Comparison of ENCODE assay signal across 10 cellular contexts in the genomic region with DNA sequence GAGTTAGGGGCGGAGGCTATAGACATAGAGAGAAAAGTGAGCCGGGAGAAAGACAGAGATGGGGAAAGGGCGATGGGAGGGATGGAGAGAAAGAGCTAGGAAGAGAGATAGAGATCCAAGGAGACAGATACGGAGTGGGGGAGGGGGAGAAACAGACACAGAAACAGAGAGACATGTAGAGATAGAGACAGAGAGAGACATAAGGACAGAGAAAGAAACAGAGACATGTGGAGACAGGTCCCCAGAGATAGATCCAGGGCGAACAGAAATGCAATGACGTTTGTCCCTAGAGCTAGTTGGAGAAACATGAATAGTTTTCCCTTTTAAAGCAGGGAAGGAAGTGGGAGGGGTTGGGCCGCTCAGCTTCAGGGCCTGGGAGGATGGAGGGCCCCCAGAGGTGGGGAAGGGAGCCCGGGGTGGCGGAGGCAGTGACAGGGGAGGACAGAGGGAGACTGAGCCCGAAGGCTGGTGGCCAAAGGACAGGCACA. TPM values are rescaled to one million over a fixed set of nuclear protein-coding genes. Genes with fewer than 3 reads are reported as not detected.
DNase-seq lines count a peak whose midpoint lies in the region; ATAC-seq, FAIRE-seq and TF ChIP-seq lines count a peak whose summit lies in the region.
"Had no signal": no experiment of that assay in that cellular context is flagged by ENCODE, and none has a peak within 500 bp of the region (broad histone marks: within the 10 kb centered on the region; RNA-seq: fewer than 3 reads in every experiment).

No MANE protein-coding gene starts in this region.

- H3K9ac ChIP-seq in mucosa of rectum (ENCODE audit: low read depth in 1 of 2, low read length in 2 of 2) = peak overlapping the region; percentile 16 to 47

- H3K27ac ChIP-seq in SJCRH30 (no peak overlapping the region), esophagus (ENCODE audit: low read depth in 2 of 2, low read length in 1 of 2) (peak overlapping the region; percentile 83 to 84), mucosa of rectum (ENCODE audit: low read depth in 2 of 2, low read length in 2 of 2) (peak overlapping the region; percentile 78 to 82), transverse colon (peak overlapping the region; percentile 83 to 92 (median 90))

- H3K27me3 ChIP-seq in SJCRH30 (no peaks in the 10 kb centered on the region), esophagus (ENCODE audit: control insufficient read depth in 1 of 2, insufficient read depth in 2 of 2, low read length in 2 of 2) (no peaks in the 10 kb centered on the region), mucosa of rectum (ENCODE audit: control insufficient read depth in 2 of 2, insufficient read depth in 2 of 2, low read length in 2 of 2) (no peaks in the 10 kb centered on the region), transverse colon (peaks cover 15% of the 10 kb centered on the region)

- DNase-seq in SJCRH30 (peak; percentile 34 to 49), transverse colon (no peak), GM12892 (ENCODE audit: insufficient read length) (no peak), NCI-H748 (lab: John Stamatoyannopoulos, UW; ENCODE audit: unreplicated experiment) (no peak)
- DNase-seq: stimulated activated naive CD8-positive, alpha-beta T cell treated with anti-CD3 and anti-CD28 coated beads, Interleukin-15, Interleukin-2, amounts not matched to agents 100 U/mL and 50 U/mL, for 24 hours had no signal

- TF ChIP-seq POLR2A in transverse colon (IDR thresholded peaks at IDR 0.05) = no peak
- no peak for TF ChIP-seq POLR2A in GM12892 (IDR thresholded peaks at IDR 0.05; ENCODE audit: low read depth, low read length)

- no peak for TF ChIP-seq EP300 in transverse colon (IDR thresholded peaks at IDR 0.05; ENCODE audit: low read depth)

- peaks cover 29% of the 10 kb centered on the region for H3K4me1 ChIP-seq in SJCRH30
- peaks cover 2 to 12% of the 10 kb centered on the region in 2 donors for H3K4me1 ChIP-seq in esophagus (ENCODE audit: control insufficient read depth in 2 of 2, insufficient read depth in 2 of 2, low read length in 1 of 2)
- H3K4me1 ChIP-seq in mucosa of rectum (ENCODE audit: control insufficient read depth in 2 of 2, insufficient read depth in 2 of 2, low read length in 2 of 2) = peaks cover 19 to 25% of the 10 kb centered on the region in 2 donors
- peaks cover 24 to 74% (median 37%) of the 10 kb centered on the region in 4 donors for H3K4me1 ChIP-seq in transverse colon

- H3K36me3 ChIP-seq in SJCRH30 (no peaks in the 10 kb centered on the region), esophagus (ENCODE audit: control insufficient read depth in 2 of 2, insufficient read depth in 2 of 2, low read length in 1 of 2) (no peaks in the 10 kb centered on the region), mucosa of rectum (ENCODE audit: control insufficient read depth in 2 of 2, insufficient read depth in 2 of 2, low read length in 2 of 2) (no peaks in the 10 kb centered on the region), transverse colon (no peaks in the 10 kb centered on the region)

- no peak for ATAC-seq in GM18907 (IDR thresholded peaks at IDR 0.05; ENCODE audit: unreplicated experiment)
- ATAC-seq: GM12878; stimulated activated naive CD8-positive, alpha-beta T cell treated with anti-CD3 and anti-CD28 coated beads, Interleukin-15, Interleukin-2, amounts not matched to agents 100 U/mL and 50 U/mL, for 24 hours had no signal

- H3K4me3 ChIP-seq in SJCRH30 = peak overlapping the region; percentile 50
- H3K4me3 ChIP-seq in esophagus (ENCODE audit: low read depth in 1 of 2, low read length in 2 of 2) = peak overlapping the region in 1 of 2 donors; percentile 40
- H3K4me3 ChIP-seq in mucosa of rectum (ENCODE audit: low read length in 2 of 2) = peak overlapping the region; percentile 26 to 37
- peak overlapping the region; percentile 3 to 30 (median 16) for H3K4me3 ChIP-seq in transverse colon
- H3K4me3 ChIP-seq: GM12878 had no signal

- in situ Hi-C loops in transverse colon (cut with MboI; ENCODE audit: low pct_ligation_motif_present in 1 of 4, low pct_unique_long_range_greater_than_20kb in 1 of 4, low sequenced_read_pairs in 3 of 4) = no loop called here

- H3K9me3 ChIP-seq in SJCRH30 (replicated peaks) (no peaks in the 10 kb centered on the region), esophagus (ENCODE audit: control insufficient read depth in 2 of 2, insufficient read depth in 1 of 2, low read depth in 1 of 2, low read length in 1 of 2) (no peaks in the 10 kb centered on the region), mucosa of rectum (ENCODE audit: control insufficient read depth in 2 of 2, low read length in 2 of 2) (no peaks in the 10 kb centered on the region), transverse colon (no peaks in the 10 kb centered on the region)

- 11 to 14% methylated on average over 10 of the region's 10 CpGs for WGBS in esophagus, 2 donors
- WGBS in transverse colon (ENCODE audit: low coverage in 1 of 2), 2 donors = 14% methylated on average over 7 to 10 of the region's 10 CpGs

- TF ChIP-seq CTCF in transverse colon (IDR thresholded peaks at IDR 0.05) = no peak

- FAIRE-seq in GM12892 (lab: Jason Lieb, UNC) = no peak
- FAIRE-seq: GM12878 had no signal

- intact Hi-C loops in transverse colon (cut with DNase I; ENCODE audit: low total_unique reads) = no loop called here

RNA-seq across cellular contexts. Expression of gene PPP1R14A, which starts 4.6 kb away (rescaled TPM):
- 1.9 and 2.2 TPM in 2 replicates for total RNA-seq in SJCRH30 (2014; rRNA removed; shearing (Covaris generic))
- polyA plus RNA-seq in esophagus = 10 to 100 TPM; 31.2 to 77.0 TPM
- total RNA-seq in transverse colon = 100 to 1,000 TPM in 2 of 4 donors, 10 to 100 TPM in 2; 41.5 to 116 (median 80.0) TPM
- not detected for polyA plus RNA-seq in GM12892 (2012; ENCODE audit: missing spikeins)
- total RNA-seq: GM12878 had no signal
- polyA plus RNA-seq: GM12878 had no signal

RNA-seq across cellular contexts. Expression of gene SPINT2, which starts 12.8 kb away (rescaled TPM):
- 0.38 and 0.45 TPM in 2 replicates for total RNA-seq in SJCRH30 (2014; rRNA removed; shearing (Covaris generic))
- 100 to 1,000 TPM; 230 to 334 TPM for polyA plus RNA-seq in esophagus
- total RNA-seq in transverse colon = 1,000 to 10,000 TPM in 2 of 4 donors, 100 to 1,000 TPM in 2; 396 to 1,376 (median 946) TPM
- 13.4 TPM for polyA plus RNA-seq in GM12892 (2012; ENCODE audit: missing spikeins)

RNA-seq across cellular contexts. Expression of gene DPF1, which starts 27.6 kb away (rescaled TPM):
- total RNA-seq in SJCRH30 (2014; rRNA removed; shearing (Covaris generic)) = 8.1 and 10.6 TPM in 2 replicates
- under 1 TPM; 0.06 to 0.08 TPM for polyA plus RNA-seq in esophagus
- total RNA-seq in transverse colon = not detected
- polyA plus RNA-seq in GM12892 (2012; ENCODE audit: missing spikeins) = 1.7 TPM
- total RNA-seq: mononuclear cell had no signal

RNA-seq across cellular contexts. Expression of gene C19orf33, which starts 52.4 kb away (rescaled TPM):
- total RNA-seq in SJCRH30 (2014; rRNA removed; shearing (Covaris generic)) = not detected in 2 replicates
- 1,000 to 10,000 TPM in 1 of 2 donors, 100 to 1,000 TPM in 1; 826 to 1,919 TPM for polyA plus RNA-seq in esophagus
- total RNA-seq in transverse colon = 1,000 to 10,000 TPM in 1 of 4 donors, 100 to 1,000 TPM in 2, 10 to 100 TPM in 1; 76.0 to 1,160 (median 338) TPM
- polyA plus RNA-seq in GM12892 (2012; ENCODE audit: missing spikeins) = not detected

Comparison
In these comparisons a context has a peak if more than half of its experiments do, and no peak if none do; other contexts are left out.
1. DNase-seq: peak in SJCRH30 (2 of 2); none in transverse colon (single experiment), GM12892 (single experiment) and NCI-H748 (single experiment).
2. RNA of gene PPP1R14A, which starts 4.6 kb away (total RNA-seq): 41.5 to 116 TPM in transverse colon; 1.9 to 2.2 TPM in SJCRH30; every median in the first group is over 10 times any median in the second.
3. RNA of gene SPINT2, which starts 12.8 kb away (total RNA-seq): 396 to 1,376 TPM in transverse colon; 0.38 to 0.45 TPM in SJCRH30; every median in the first group is over 100 times any median in the second.